Comparison of ENCODE assay signal across 19 cellular contexts in genomic region chr9:84373975-84374374, GRCh38. TPM values are rescaled to one million over a fixed set of nuclear protein-coding genes. Genes with fewer than 3 reads are reported as not detected.
"Had no signal": no experiment of that assay in that cellular context is flagged by ENCODE, and none has a peak within 500 bp of the region (broad histone marks: within the 10 kb centered on the region; RNA-seq: fewer than 3 reads in every experiment).

No MANE protein-coding gene starts in this region.

- FAIRE-seq: bronchial epithelial cell, TTC549 had no signal

- H3K27ac ChIP-seq: lower lobe of right lung, psoas muscle, suprapubic skin had no signal

- H3K9me3 ChIP-seq: lower lobe of right lung, psoas muscle, suprapubic skin had no signal

- H3K4me3 ChIP-seq: lower lobe of right lung, psoas muscle, suprapubic skin had no signal

- H3K27me3 ChIP-seq: suprapubic skin had no signal

- H3K4me1 ChIP-seq: psoas muscle had no signal

- H3K36me3 ChIP-seq: lower lobe of right lung, suprapubic skin had no signal

- ATAC-seq: activated CD8-positive, alpha-beta memory T cell treated with anti-CD3 and anti-CD28 coated beads, Interleukin-2, amount 10 ng/mL, durations not matched to agents 7 days and 5 days; psoas muscle; sciatic nerve; T-helper 17 cell had no signal

- DNase-seq: activated CD8-positive, alpha-beta memory T cell treated with anti-CD3 and anti-CD28 coated beads, Interleukin-2, amount 10 ng/mL, durations not matched to agents 7 days and 5 days; activated gamma-delta T cell; activated naive CD8-positive, alpha-beta T cell treated with anti-CD3 and anti-CD28 coated beads for 36 hours; activated T-cell treated with anti-CD3 and anti-CD28 coated beads, Interleukin-2, amount 50 U/mL, for 48 hours; endodermal cell; erythroblast; hippocampal formation; lower lobe of right lung; naive B cell; occipital lobe; psoas muscle; stimulated activated CD4-positive, alpha-beta T cell treated with anti-CD3 and anti-CD28 coated beads, Interleukin-2, amount 100 ng/mL, for 24 hours; stimulated activated naive CD4-positive, alpha-beta T cell; T-helper 17 cell had no signal

RNA-seq across cellular contexts. Expression of gene SLC28A3, which starts 33.4 kb away (rescaled TPM):
- total RNA-seq: dermis microvascular lymphatic vessel endothelial cell, occipital lobe, psoas muscle, T-helper 17 cell had no signal
- polyA plus RNA-seq: psoas muscle had no signal
